1 cellular context compared by ENCODE assay signal in the genomic region with DNA sequence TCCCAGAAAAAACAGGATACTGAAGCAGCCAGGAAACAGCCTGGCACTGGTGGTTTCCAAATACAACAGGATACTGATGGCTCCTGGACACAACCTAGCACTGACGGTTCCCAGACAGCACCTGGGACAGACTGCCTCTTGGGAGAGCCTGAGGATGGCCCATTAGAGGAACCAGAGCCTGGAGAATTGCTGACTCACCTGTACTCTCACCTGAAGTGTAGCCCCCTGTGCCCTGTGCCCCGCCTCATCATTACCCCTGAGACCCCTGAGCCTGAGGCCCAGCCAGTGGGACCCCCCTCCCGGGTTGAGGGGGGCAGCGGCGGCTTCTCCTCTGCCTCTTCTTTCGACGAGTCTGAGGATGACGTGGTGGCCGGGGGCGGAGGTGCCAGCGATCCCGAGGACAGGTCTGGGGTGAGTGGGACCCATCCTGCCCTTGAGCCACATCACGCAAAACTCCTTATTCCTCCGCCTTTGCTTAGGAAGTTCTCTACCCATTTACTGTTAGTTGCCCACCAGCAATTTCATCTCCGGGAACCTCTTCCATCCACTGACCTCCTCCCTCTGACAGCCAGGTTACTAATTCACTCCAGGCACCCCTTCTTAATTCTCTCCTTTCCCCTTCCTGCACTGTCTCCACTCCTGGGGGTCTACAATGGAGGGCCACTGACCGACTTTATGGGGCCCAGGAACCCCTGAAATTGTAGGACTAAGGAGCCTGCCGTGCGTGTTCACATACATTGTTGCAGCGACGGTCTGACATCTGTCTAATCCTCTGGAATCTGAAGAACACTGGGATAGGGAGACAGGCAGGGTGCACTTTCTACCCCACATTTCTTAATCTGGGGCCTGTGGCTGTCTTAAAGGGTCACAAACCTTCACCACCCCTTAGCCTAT.
TF ChIP-seq lines count a peak whose summit lies in the region.

No MANE protein-coding gene starts in this region.

TF ChIP-seq in liver, 16 proteins besides CTCF, POLR2A, EP300 and RAD21 (continued from another document):
- no peak for TF ChIP-seq SP1 (IDR thresholded peaks at IDR 0.05)
- TF ChIP-seq YY1 (IDR thresholded peaks at IDR 0.05) = no peak
- no peak for TF ChIP-seq NR2F2 (IDR thresholded peaks at IDR 0.05)
- TF ChIP-seq TAF1 (conservative IDR thresholded peaks at IDR 0.05) = no peak
